Comparison of ENCODE assay signal across 1 cellular context in the genomic region with DNA sequence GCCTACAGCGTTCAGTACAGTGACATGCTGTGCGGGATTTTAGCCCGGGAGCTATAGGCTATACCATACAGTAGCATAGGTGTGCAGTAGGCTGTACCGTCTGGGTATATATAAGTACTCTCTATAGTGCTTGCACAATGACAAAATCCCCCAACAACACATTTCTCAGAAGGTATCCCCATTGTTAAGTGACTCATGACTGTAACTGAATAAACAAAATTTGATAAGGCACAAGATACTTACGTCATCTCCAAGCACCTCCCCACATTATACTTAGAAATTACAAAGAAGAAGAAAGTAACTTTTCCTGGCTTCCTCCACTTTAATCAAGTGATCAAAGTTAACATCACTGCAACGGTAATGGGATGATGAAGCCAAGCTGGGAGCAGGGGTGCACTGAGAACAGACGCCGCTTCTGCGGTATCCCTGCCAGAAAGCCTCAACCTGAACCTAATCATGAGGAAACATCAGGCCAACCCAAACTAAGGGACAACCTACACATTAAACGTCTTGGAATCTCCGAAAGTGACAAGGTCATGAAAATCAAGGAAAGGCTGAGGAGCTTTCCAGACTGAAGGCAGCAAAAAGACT.
TF ChIP-seq lines count a peak whose summit lies in the region.

No MANE protein-coding gene starts in this region.

TF ChIP-seq in IMR-90, 13 proteins besides CTCF, POLR2A, EP300 and RAD21 (continued from another document):
- TF ChIP-seq BHLHE40 (IDR thresholded peaks at IDR 0.05; ENCODE audit: low read depth, low read length), result peak; percentile 43; the same call in 1 of the 2 replicates
- no peak for TF ChIP-seq RCOR1 (IDR thresholded peaks at IDR 0.05; ENCODE audit: insufficient replicate concordance, low read length)
- no peak for TF ChIP-seq SMC3 (IDR thresholded peaks at IDR 0.05; ENCODE audit: low read depth, low read length)
- TF ChIP-seq CEBPB (IDR thresholded peaks at IDR 0.05; ENCODE audit: low read depth, low read length), result peak; percentile 93
- no peak for TF ChIP-seq NFE2L2 (IDR thresholded peaks at IDR 0.05; ENCODE audit: low read depth, low read length)
